In genomic region chr2:7515327-7515726, GRCh38 we compare ENCODE assay signal across 18 cellular contexts.
DNase-seq lines count a peak whose midpoint lies in the region; ATAC-seq and TF ChIP-seq lines count a peak whose summit lies in the region.
"Had no signal": no experiment of that assay in that cellular context is flagged by ENCODE, and none has a peak within 500 bp of the region (broad histone marks: within the 10 kb centered on the region; RNA-seq: fewer than 3 reads in every experiment).

No MANE protein-coding gene starts in this region.

- H3K27ac ChIP-seq in right cardiac atrium (ENCODE audit: low read length): no peak overlapping the region
- H3K27ac ChIP-seq: right atrium auricular region, RWPE1 had no signal

- H3K27me3 Mint-ChIP-seq in natural killer cell treated with Interleukin-12 subunit alpha and Interleukin-12 subunit beta and Interleukin-15 and Interleukin-18, amount 100 ng/mL, for 72 hours: peaks cover 0 to 3% of the 10 kb centered on the region in 2 donors
- peaks cover 0 to 8% of the 10 kb centered on the region in 2 donors for H3K27me3 Mint-ChIP-seq in natural killer cell (ENCODE audit: low read depth in 2 of 2)
- H3K27me3 Mint-ChIP-seq in activated naive CD8-positive, alpha-beta T cell: no peaks in the 10 kb centered on the region

- ATAC-seq in natural killer cell treated with Interleukin-12 subunit alpha and Interleukin-12 subunit beta and Interleukin-15 and Interleukin-18, amount 100 ng/mL, for 72 hours: no peak
- ATAC-seq in natural killer cell: no peak
- ATAC-seq in HG02885 (IDR thresholded peaks at IDR 0.05; ENCODE audit: poor library complexity, unreplicated experiment): peak; percentile 77
- ATAC-seq in right cardiac atrium: no peak

- H3K4me1 Mint-ChIP-seq in natural killer cell treated with Interleukin-12 subunit alpha and Interleukin-12 subunit beta and Interleukin-15 and Interleukin-18, amount 100 ng/mL, for 72 hours (ENCODE audit: low read depth in 2 of 2): peaks cover 24 to 48% of the 10 kb centered on the region in 2 donors
- H3K4me1 Mint-ChIP-seq in natural killer cell: peaks cover 11 to 12% of the 10 kb centered on the region in 2 donors
- H3K4me1 Mint-ChIP-seq in activated naive CD8-positive, alpha-beta T cell (ENCODE audit: low read depth): peaks cover 59% of the 10 kb centered on the region

- peaks cover 16% of the 10 kb centered on the region for H3K36me3 Mint-ChIP-seq in natural killer cell treated with Interleukin-12 subunit alpha and Interleukin-12 subunit beta and Interleukin-15 and Interleukin-18, amount 100 ng/mL, for 72 hours
- no peaks in the 10 kb centered on the region for H3K36me3 Mint-ChIP-seq in natural killer cell
- peaks cover 12% of the 10 kb centered on the region for H3K36me3 Mint-ChIP-seq in activated naive CD8-positive, alpha-beta T cell

- no peak for TF ChIP-seq CTCF in natural killer cell (IDR thresholded peaks at IDR 0.05)

- no peak overlapping the region for H3K4me3 ChIP-seq in right cardiac atrium (ENCODE audit: low read length)
- H3K4me3 ChIP-seq: right atrium auricular region had no signal

- H3K4me3 Mint-ChIP-seq in natural killer cell treated with Interleukin-12 subunit alpha and Interleukin-12 subunit beta and Interleukin-15 and Interleukin-18, amount 100 ng/mL, for 72 hours: peak overlapping the region; percentile 29
- H3K4me3 Mint-ChIP-seq in natural killer cell: no peak overlapping the region
- H3K4me3 Mint-ChIP-seq in activated naive CD8-positive, alpha-beta T cell: peak overlapping the region; percentile 67

- H3K9me3 ChIP-seq in right cardiac atrium (ENCODE audit: control insufficient read depth, low read length): no peaks in the 10 kb centered on the region
- H3K9me3 ChIP-seq: right atrium auricular region had no signal

- no peak for DNase-seq in natural killer cell treated with Interleukin-12 subunit alpha and Interleukin-12 subunit beta and Interleukin-15 and Interleukin-18, amount 100 ng/mL, for 72 hours (ENCODE audit: low spot score)
- DNase-seq in natural killer cell: no peak
- no peak for DNase-seq in posterior vena cava (ENCODE audit: low spot score)
- DNase-seq in right cardiac atrium: no peak
- no peak for DNase-seq in NCI-H446 treated with DMSO at 0.1 percent for 48 hours (lab: John Stamatoyannopoulos, UW)
- DNase-seq: activated CD4-positive, CD25-positive, alpha-beta regulatory T cell; activated effector memory CD4-positive, alpha-beta T cell treated with anti-CD3 and anti-CD28 coated beads, Interleukin-2, amount 50 U/mL, for 16 hours; aorta; dermis blood vessel endothelial cell; DMS153; KG1; NCI-H146; NCI-H524 treated with DMSO at 0.1 percent for 48 hours; stimulated activated CD4-positive, alpha-beta T cell treated with anti-CD3 and anti-CD28 coated beads, Interleukin-12 subunit alpha, Interleukin-12 subunit beta, amount 100 ng/mL, for 4 hours had no signal

- no peaks in the 10 kb centered on the region for H3K4me1 ChIP-seq in right cardiac atrium (ENCODE audit: control insufficient read depth, insufficient read depth, low read length)
- H3K4me1 ChIP-seq: right atrium auricular region had no signal

- peak overlapping the region; percentile 70 to 88 for H3K27ac Mint-ChIP-seq in natural killer cell treated with Interleukin-12 subunit alpha and Interleukin-12 subunit beta and Interleukin-15 and Interleukin-18, amount 100 ng/mL, for 72 hours
- peak overlapping the region in 1 of 2 donors; percentile 44 for H3K27ac Mint-ChIP-seq in natural killer cell
- H3K27ac Mint-ChIP-seq in activated naive CD8-positive, alpha-beta T cell: peak overlapping the region; percentile 97

- no peaks in the 10 kb centered on the region for H3K27me3 ChIP-seq in right cardiac atrium (ENCODE audit: control insufficient read depth, insufficient read depth)
- H3K27me3 ChIP-seq: right atrium auricular region had no signal

- intact Hi-C loops in natural killer cell (cut with micrococcal nuclease) (no loop called here), posterior vena cava (cut with DNase I) (no loop called here), right cardiac atrium (cut with DNase I) (no loop called here)

- no peaks in the 10 kb centered on the region for H3K9me3 Mint-ChIP-seq in natural killer cell treated with Interleukin-12 subunit alpha and Interleukin-12 subunit beta and Interleukin-15 and Interleukin-18, amount 100 ng/mL, for 72 hours
- H3K9me3 Mint-ChIP-seq in natural killer cell: no peaks in the 10 kb centered on the region
- H3K9me3 Mint-ChIP-seq in activated naive CD8-positive, alpha-beta T cell (ENCODE audit: low read depth): peaks cover 20% of the 10 kb centered on the region
